In the genomic region with DNA sequence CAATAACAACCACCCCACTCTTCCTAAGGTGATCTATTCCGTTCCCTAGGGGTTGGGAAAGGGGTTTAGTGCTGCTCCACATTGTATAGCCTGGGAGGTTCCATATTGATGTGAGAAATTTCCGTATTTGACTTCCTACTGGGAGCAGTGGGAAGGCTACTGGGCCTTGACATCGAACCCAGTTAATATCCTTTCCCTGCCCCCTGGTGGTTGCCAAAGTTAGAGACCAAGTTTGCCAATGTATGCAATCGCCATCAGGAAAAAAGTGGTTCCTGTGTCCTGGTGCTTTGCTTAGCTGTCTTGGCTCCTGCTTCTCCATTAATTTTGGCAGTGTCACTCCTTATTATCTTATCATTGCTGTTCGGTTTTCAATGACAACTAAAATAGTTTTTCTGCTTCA, we compare ENCODE assay signal across 8 cellular contexts.
DNase-seq lines count a peak whose midpoint lies in the region; ATAC-seq and TF ChIP-seq lines count a peak whose summit lies in the region.

No MANE protein-coding gene starts in this region.

- no peaks in the 10 kb centered on the region for H3K36me3 ChIP-seq in GM06990 (ENCODE audit: control insufficient read depth, insufficient read depth, low read length)
- no peaks in the 10 kb centered on the region for H3K36me3 ChIP-seq in esophagus squamous epithelium
- H3K36me3 ChIP-seq in testis (ENCODE audit: low read depth, missing control alignments): no peaks in the 10 kb centered on the region

- H3K9me3 ChIP-seq in esophagus squamous epithelium (no peaks in the 10 kb centered on the region), testis (no peaks in the 10 kb centered on the region)

- H3K4me1 ChIP-seq in esophagus squamous epithelium (no peaks in the 10 kb centered on the region), testis (no peaks in the 10 kb centered on the region)

- ATAC-seq in HG03175 (IDR thresholded peaks at IDR 0.05; ENCODE audit: unreplicated experiment): no peak
- no peak for ATAC-seq in naive thymus-derived CD8-positive, alpha-beta T cell

- no peak for TF ChIP-seq POLR2A in esophagus squamous epithelium (IDR thresholded peaks at IDR 0.05)
- TF ChIP-seq POLR2A in testis (IDR thresholded peaks at IDR 0.05): no peak

- TF ChIP-seq CTCF in 22Rv1 (IDR thresholded peaks at IDR 0.05) (peak; percentile 65), GM06990 (IDR thresholded peaks at IDR 0.05; ENCODE audit: insufficient read depth, low read length, poor library complexity, severe bottlenecking) (peak; percentile 44), esophagus squamous epithelium (IDR thresholded peaks at IDR 0.05) (peak in 5 of 6 experiments; percentile 19 to 58 (median 31)), testis (IDR thresholded peaks at IDR 0.05) (peak; percentile 28 to 34 (median 32))

- peaks cover 0 to 17% (median 6%) of the 10 kb centered on the region in 9 donors for H3K9me3 Mint-ChIP-seq in naive thymus-derived CD8-positive, alpha-beta T cell

- DNase-seq in GM06990 (ENCODE audit: extremely low read depth, insufficient read length) (no peak), NCI-H748 (lab: John Stamatoyannopoulos, UW; ENCODE audit: unreplicated experiment) (peak; percentile 80), esophagus squamous epithelium (lab: John Stamatoyannopoulos, UW) (no peak), testis (peak; percentile 71)
- DNase-seq in stimulated activated CD4-positive, alpha-beta T cell treated with anti-CD3 and anti-CD28 coated beads, Interleukin-12 subunit alpha, Interleukin-12 subunit beta, amount 100 ng/mL, for 4 hours: no peak
- no peak for DNase-seq in naive thymus-derived CD8-positive, alpha-beta T cell

- H3K27me3 ChIP-seq in GM06990 (replicated peaks; ENCODE audit: control insufficient read depth, insufficient read depth, low read length) (no peaks in the 10 kb centered on the region), esophagus squamous epithelium (no peaks in the 10 kb centered on the region), testis (no peaks in the 10 kb centered on the region)

- no peaks in the 10 kb centered on the region for H3K36me3 Mint-ChIP-seq in naive thymus-derived CD8-positive, alpha-beta T cell

- 41 to 57% methylated on average over 5 of the region's 5 CpGs for WGBS in esophagus squamous epithelium, 2 donors
- 55 to 58% methylated on average over 5 of the region's 5 CpGs for WGBS in testis, 2 donors

- H3K27me3 Mint-ChIP-seq in naive thymus-derived CD8-positive, alpha-beta T cell: no peaks in the 10 kb centered on the region

- POLR2A ChIA-PET in naive thymus-derived CD8-positive, alpha-beta T cell (lab: Charles Lee): no interaction called here

- H3K4me3 ChIP-seq in GM06990 (replicated peaks; ENCODE audit: low read depth, low read length): no peak overlapping the region
- no peak overlapping the region for H3K4me3 ChIP-seq in esophagus squamous epithelium
- H3K4me3 ChIP-seq in testis: no peak overlapping the region

- intact Hi-C loops in esophagus squamous epithelium (cut with DNase I) (no loop called here), testis (cut with DNase I; ENCODE audit: low total_unique reads) (no loop called here)

- H3K27ac ChIP-seq in 22Rv1 (peak overlapping the region; percentile 55), esophagus squamous epithelium (no peak overlapping the region), testis (no peak overlapping the region)

- no peak overlapping the region for H3K27ac Mint-ChIP-seq in naive thymus-derived CD8-positive, alpha-beta T cell

- no peaks in the 10 kb centered on the region for H3K4me1 Mint-ChIP-seq in naive thymus-derived CD8-positive, alpha-beta T cell

- H3K4me3 Mint-ChIP-seq in naive thymus-derived CD8-positive, alpha-beta T cell: no peak overlapping the region

Comparison
In these comparisons a context has a peak if more than half of its experiments do, and no peak if none do; other contexts are left out.
1. DNase-seq: peak in NCI-H748 (single experiment) and testis (single experiment); none in GM06990 (single experiment), esophagus squamous epithelium (single experiment), stimulated activated CD4-positive, alpha-beta T cell treated with anti-CD3 and anti-CD28 coated beads, Interleukin-12 subunit alpha, Interleukin-12 subunit beta, amount 100 ng/mL, for 4 hours (single experiment) and naive thymus-derived CD8-positive, alpha-beta T cell (0 of 10).
2. Peak in every context shown above with its lines, with median percentiles within 50 percentile points of each other: CTCF ChIP-seq.